In the genomic region with DNA sequence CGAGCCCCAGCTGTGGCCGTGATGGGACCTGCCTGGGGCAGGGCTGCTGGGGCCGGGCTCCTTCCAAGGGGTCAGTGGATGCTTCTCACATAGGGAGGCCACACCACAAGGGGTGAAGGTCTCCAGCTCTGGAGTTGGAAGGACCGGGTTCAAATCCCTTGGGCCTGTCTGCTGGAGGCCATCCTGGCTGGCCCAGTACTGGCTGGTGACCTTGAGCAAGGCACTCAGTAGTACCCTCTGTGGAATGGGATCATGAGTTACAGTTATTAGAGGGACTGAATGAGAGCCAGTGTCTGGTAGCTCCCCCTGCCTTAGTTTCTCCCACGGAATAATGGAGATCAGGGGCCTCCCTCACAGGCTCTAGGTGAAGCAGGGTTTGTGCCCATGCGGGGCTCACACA, we compare ENCODE assay signal across 23 cellular contexts. TPM values are rescaled to one million over a fixed set of nuclear protein-coding genes. Genes with fewer than 3 reads are reported as not detected.
A peak's percentile ranks its signal among the peaks of the same experiment; 100 is the strongest.
DNase-seq lines count a peak whose midpoint lies in the region; ATAC-seq, FAIRE-seq and TF ChIP-seq lines count a peak whose summit lies in the region.
"Had no signal": no experiment of that assay in that cellular context is flagged by ENCODE, and none has a peak within 500 bp of the region (broad histone marks: within the 10 kb centered on the region; RNA-seq: fewer than 3 reads in every experiment).

No MANE protein-coding gene starts in this region.

- H4K8ac ChIP-seq in H1 (ENCODE audit: extremely low read depth, insufficient read depth, low read length): no peak overlapping the region

- H3K27ac Mint-ChIP-seq in nephron: peak overlapping the region in 2 of 3 experiments; percentile 63 to 68
- H3K27ac Mint-ChIP-seq: CD4-positive, alpha-beta T cell had no signal

- H2BK5ac ChIP-seq in H1 (ENCODE audit: low read depth, low read length): peak overlapping the region; percentile 49; the same call in 1 of the 2 replicates

- H4K5ac ChIP-seq in H1 (ENCODE audit: insufficient read length, low read depth, low read length): no peak overlapping the region

- H2AFZ ChIP-seq in HepG2 (ENCODE audit: low read length): no peak overlapping the region
- no peak overlapping the region for H2AFZ ChIP-seq in H1 (ENCODE audit: low read length)

- H3K4me3 ChIP-seq in HepG2 (replicated peaks in 1 of 3; ENCODE audit: insufficient read depth in 1 of 3, low read depth in 2 of 3, low read length in 3 of 3) (no peak overlapping the region), right lobe of liver (no peak overlapping the region), H1 (ENCODE audit: extremely low read depth in 1 of 4, insufficient read depth in 2 of 4, low read depth in 3 of 4, low read length in 4 of 4) (no peak overlapping the region)
- no peak overlapping the region for H3K4me3 ChIP-seq in effector memory CD4-positive, alpha-beta T cell (ENCODE audit: insufficient read depth, low read depth, low read length, poor library complexity, severe bottlenecking)
- H3K4me3 ChIP-seq: BLaER1 treated with 17β-estradiol and CSF1 and Interleukin-3, amounts not matched to agents 10 nM and 100 nM had no signal

- POLR2A ChIA-PET in HepG2 (lab: Yijun Ruan, JAX): no interaction called here
- POLR2A ChIA-PET in H1 (lab: Charles Lee; ENCODE audit: partially characterized antibody): interaction anchor here (0.9 to 2.2 kb wide), 3 partner anchors 31 to 55 kb away, joined by 3 to 5 read pairs (median 3); no protein-coding TSS in a partner anchor

- intact Hi-C loops in HepG2 (cut with micrococcal nuclease; ENCODE audit: unreplicated experiment): no loop called here
- intact Hi-C loops in right lobe of liver (cut with DNase I): no loop called here

- no peak overlapping the region for H3K9ac ChIP-seq in HepG2 (ENCODE audit: insufficient read depth, low read depth, low read length)
- H3K9ac ChIP-seq in H1 (replicated peaks in 1 of 4; ENCODE audit: extremely low read depth in 1 of 4, low read depth in 3 of 4, low read length in 3 of 4): no peak overlapping the region
- H3K9ac ChIP-seq: BLaER1 treated with 17β-estradiol and CSF1 and Interleukin-3, amounts not matched to agents 10 nM and 100 nM had no signal

- H3K27me3 Mint-ChIP-seq in nephron (ENCODE audit: low read depth): peaks cover 46% of the 10 kb centered on the region

- H3K23ac ChIP-seq in H1 (ENCODE audit: insufficient read length): no peak overlapping the region

- H3K9me3 ChIP-seq in HepG2 (ENCODE audit: low read length) (no peaks in the 10 kb centered on the region), right lobe of liver (no peaks in the 10 kb centered on the region), H1 (ENCODE audit: insufficient read depth in 2 of 2, low read depth in 1 of 2, low read length in 1 of 2) (no peaks in the 10 kb centered on the region)
- H3K9me3 ChIP-seq in effector memory CD4-positive, alpha-beta T cell (ENCODE audit: control insufficient read depth, low read length): no peaks in the 10 kb centered on the region
- H3K9me3 ChIP-seq: BLaER1 treated with 17β-estradiol and CSF1 and Interleukin-3, amounts not matched to agents 10 nM and 100 nM had no signal

- H4K91ac ChIP-seq in H1 (replicated peaks; ENCODE audit: insufficient read length, low read length): peak overlapping the region; percentile 6

- TF ChIP-seq CTCF in HepG2 (CRISPR knock-in tag; IDR thresholded peaks at IDR 0.05): no peak
- TF ChIP-seq CTCF in right lobe of liver (IDR thresholded peaks at IDR 0.05): no peak
- TF ChIP-seq CTCF in H1 (IDR thresholded peaks at IDR 0.05; ENCODE audit: control extremely low read depth in 1 of 3, insufficient read depth in 1 of 3, low read depth in 1 of 3, low read length in 3 of 3): no peak
- no peak for TF ChIP-seq CTCF in nephron (IDR thresholded peaks at IDR 0.05; ENCODE audit: unreplicated experiment in 3 of 3)

- DNase-seq in HepG2 (ENCODE audit: low spot score) (no peak), right lobe of liver (no peak), H1 (ENCODE audit: low read depth in 1 of 2, low spot score in 2 of 2) (no peak), NCI-H446 treated with DMSO at 0.1 percent for 48 hours (lab: John Stamatoyannopoulos, UW) (no peak)
- DNase-seq in effector memory CD4-positive, alpha-beta T cell: no peak
- no peak for DNase-seq in activated CD4-positive, CD25-positive, alpha-beta regulatory T cell treated with anti-CD3 and anti-CD28 coated beads, Interleukin-2, amount 50 U/mL, for 72 hours
- DNase-seq: AML-193; CD4-positive, alpha-beta T cell; Karpas-422; NCI-H1417 treated with DMSO at 0.1 percent for 48 hours; NCI-H1694 treated with DMSO at 0.1 percent for 48 hours; NCI-H2171; NCI-H226 had no signal

- no peak overlapping the region for H3K4ac ChIP-seq in H1 (replicated peaks; ENCODE audit: insufficient read length, low read depth, low read length)

- H3K4me1 ChIP-seq in HepG2 (ENCODE audit: insufficient read depth, low read length): no peaks in the 10 kb centered on the region
- H3K4me1 ChIP-seq in right lobe of liver: no peaks in the 10 kb centered on the region
- peaks cover 9 to 58% (median 47%) of the 10 kb centered on the region in 4 experiments for H3K4me1 ChIP-seq in H1 (replicated peaks in 1 of 4; ENCODE audit: control insufficient read depth in 3 of 4, insufficient read depth in 4 of 4, low read length in 3 of 4)
- H3K4me1 ChIP-seq in effector memory CD4-positive, alpha-beta T cell (ENCODE audit: control insufficient read depth, insufficient read depth, low read length, poor library complexity, severe bottlenecking): no peaks in the 10 kb centered on the region

- H2BK12ac ChIP-seq in H1 (ENCODE audit: low read depth, low read length): peak overlapping the region; percentile 97; the same call in 1 of the 2 replicates

- H2BK20ac ChIP-seq in H1 (ENCODE audit: low read length): peak overlapping the region; percentile 97

- H3K79me1 ChIP-seq in H1 (ENCODE audit: low read depth, low read length): no peaks in the 10 kb centered on the region

- H2BK15ac ChIP-seq in H1 (ENCODE audit: low read length): 0 out of 2 replicates have a peak overlapping the region, but pooled peaks have one; percentile 33

- no peak for TF ChIP-seq RAD21 in HepG2 (CRISPR knock-in tag; IDR thresholded peaks at IDR 0.05)
- TF ChIP-seq RAD21 in H1 (IDR thresholded peaks at IDR 0.05 in 1 of 2, conservative IDR thresholded peaks at IDR 0.05 in 1 of 2; ENCODE audit: low read depth in 2 of 2, low read length in 2 of 2): no peak

- no peak overlapping the region for H3K56ac ChIP-seq in H1 (replicated peaks; ENCODE audit: insufficient read length, low read depth, low read length)

- H3K27ac ChIP-seq in HepG2 (ENCODE audit: extremely low read length, insufficient read depth, low read length) (no peak overlapping the region), right lobe of liver (no peak overlapping the region), H1 (ENCODE audit: low read depth, low read length) (no peak overlapping the region)
- no peak overlapping the region for H3K27ac ChIP-seq in effector memory CD4-positive, alpha-beta T cell (ENCODE audit: insufficient read depth, low read length, poor library complexity, severe bottlenecking)
- H3K27ac ChIP-seq: BLaER1 treated with 17β-estradiol and CSF1 and Interleukin-3, amounts not matched to agents 10 nM and 100 nM; HL-60; RWPE1 had no signal

- H3K4me1 Mint-ChIP-seq in nephron: peaks cover 20% of the 10 kb centered on the region

- no peaks in the 10 kb centered on the region for H3K9me3 Mint-ChIP-seq in nephron
- H3K9me3 Mint-ChIP-seq: CD4-positive, alpha-beta T cell had no signal

- in situ Hi-C loops in HepG2 (cut with HindIII; ENCODE audit: extremely low pct_ligation_motif_present, low pct_unique_long_range_greater_than_20kb): no loop called here

- H3K4me2 ChIP-seq in HepG2 (ENCODE audit: low read depth, low read length): no peak overlapping the region
- no peak overlapping the region for H3K4me2 ChIP-seq in H1 (ENCODE audit: insufficient read depth in 1 of 2, low read depth in 2 of 2, low read length in 2 of 2)
- H3K4me2 ChIP-seq: BLaER1 treated with 17β-estradiol and CSF1 and Interleukin-3, amounts not matched to agents 10 nM and 100 nM had no signal

- H3K27me3 ChIP-seq in HepG2 (ENCODE audit: control insufficient read depth in 1 of 2, insufficient read depth in 2 of 2, low read length in 2 of 2) (peaks cover 15 to 83% of the 10 kb centered on the region in 2 experiments), right lobe of liver (peaks cover 0 to 9% of the 10 kb centered on the region in 2 donors), H1 (replicated peaks in 1 of 4; ENCODE audit: control insufficient read depth in 3 of 4, extremely low read depth in 1 of 4, insufficient read depth in 3 of 4, low read length in 3 of 4) (peaks cover 0 to 19% (median 13%) of the 10 kb centered on the region in 4 experiments; a peak in 6 of 7 replicates)
- H3K27me3 ChIP-seq in effector memory CD4-positive, alpha-beta T cell (replicated peaks; ENCODE audit: control insufficient read depth, insufficient read depth, low read length, poor library complexity, severe bottlenecking): peaks cover 18% of the 10 kb centered on the region

- no peak for FAIRE-seq in HepG2 (lab: Jason Lieb, UNC)
- FAIRE-seq in H1 (lab: Jason Lieb, UNC): no peak
- FAIRE-seq: A204.1, D721Med, GM19239 had no signal

- H2BK120ac ChIP-seq in H1 (replicated peaks; ENCODE audit: low read depth, low read length): peak overlapping the region; percentile 28

- H3K23me2 ChIP-seq in H1 (ENCODE audit: low read depth, low read length): 0 out of 2 replicates have a peak, but pooled peaks cover 5% of the 10 kb centered on the region

- H3K36me3 ChIP-seq in HepG2 (replicated peaks in 1 of 2; ENCODE audit: control insufficient read depth in 1 of 2, insufficient read depth in 2 of 2, low read length in 2 of 2): no peaks in the 10 kb centered on the region
- H3K36me3 ChIP-seq in right lobe of liver: no peaks in the 10 kb centered on the region
- H3K36me3 ChIP-seq in H1 (ENCODE audit: control insufficient read depth in 2 of 4, insufficient read depth in 4 of 4, low read length in 3 of 4): no peaks in the 10 kb centered on the region
- H3K36me3 ChIP-seq in effector memory CD4-positive, alpha-beta T cell (ENCODE audit: control insufficient read depth, insufficient read depth, low read length): no peaks in the 10 kb centered on the region
- H3K36me3 ChIP-seq: BLaER1 treated with 17β-estradiol and CSF1 and Interleukin-3, amounts not matched to agents 10 nM and 100 nM had no signal

- peak overlapping the region; percentile 60; the same call in 1 of the 2 replicates for H2AK5ac ChIP-seq in H1 (ENCODE audit: low read depth, low read length)

- no peaks in the 10 kb centered on the region for H3K79me2 ChIP-seq in HepG2 (ENCODE audit: insufficient read depth, low read length)
- no peaks in the 10 kb centered on the region for H3K79me2 ChIP-seq in H1 (ENCODE audit: control insufficient read depth in 1 of 2, insufficient read depth in 2 of 2, low read length in 2 of 2)

- no peak for TF ChIP-seq EP300 in HepG2 (IDR thresholded peaks at IDR 0.05; ENCODE audit: low read depth in 2 of 2, low read length in 2 of 2)
- no peak for TF ChIP-seq EP300 in HepG2 (CRISPR knock-in tag; IDR thresholded peaks at IDR 0.05; ENCODE audit: borderline replicate concordance)
- no peak for TF ChIP-seq EP300 in H1 (IDR thresholded peaks at IDR 0.05; ENCODE audit: borderline replicate concordance in 1 of 2, low read depth in 2 of 2, low read length in 2 of 2)

- H4K20me1 ChIP-seq in HepG2 (ENCODE audit: insufficient read depth, low read length) (no peaks in the 10 kb centered on the region), H1 (replicated peaks in 1 of 2; ENCODE audit: control insufficient read depth in 1 of 2, insufficient read depth in 2 of 2, low read length in 2 of 2) (no peaks in the 10 kb centered on the region)

- CTCF ChIA-PET in HepG2 (lab: Yijun Ruan, JAX; ENCODE audit: low intra/inter-chr PET ratio, low total read pairs) (no interaction called here), H1 (lab: Charles Lee; ENCODE audit: partially characterized antibody) (interaction anchor here (0.8 to 23.0 kb wide), 6 partner anchors 9 to 74 kb away, joined by 3 to 323 read pairs (median 32); no protein-coding TSS in a partner anchor)

- H3K14ac ChIP-seq in H1 (ENCODE audit: insufficient read length): no peak overlapping the region

- WGBS in HepG2 (ENCODE audit: low lambda C conversion rate): 57% methylated on average over 2 of the region's 6 CpGs
- 45% methylated on average over 2 of the region's 6 CpGs for WGBS in right lobe of liver (ENCODE audit: insufficient coverage, low coverage, low lambda C conversion rate, missing lambda C conversion rate)
- 82% methylated on average over 6 of the region's 6 CpGs; no CpG with 5 or more reads in 1 of the 2 experiments for WGBS in H1 (ENCODE audit: extremely low coverage in 1 of 2, insufficient coverage in 1 of 2, insufficient read length in 1 of 2, insufficient replicate concordance in 2 of 2, low coverage in 1 of 2, low lambda C conversion rate in 2 of 2, missing lambda C conversion rate in 1 of 2), 2 experiments

- no peak for TF ChIP-seq POLR2A in HepG2 (IDR thresholded peaks at IDR 0.05; ENCODE audit: insufficient read depth in 1 of 2, low read depth in 2 of 2, low read length in 2 of 2)
- no peak for TF ChIP-seq POLR2A in right lobe of liver (IDR thresholded peaks at IDR 0.05)
- no peak for TF ChIP-seq POLR2A in H1 (IDR thresholded peaks at IDR 0.05; ENCODE audit: control extremely low read depth in 1 of 2, low read depth in 2 of 2, low read length in 2 of 2)

- no peaks in the 10 kb centered on the region for H3K36me3 Mint-ChIP-seq in nephron (ENCODE audit: low read depth)

- H3K4me3 Mint-ChIP-seq in nephron: no peak overlapping the region
- H3K4me3 Mint-ChIP-seq: CD4-positive, alpha-beta T cell had no signal

- BruUV-seq in HepG2 (replicated peaks; lab: Mats Ljungman, UMichigan): no TSS peak

- 0 out of 2 replicates have a peak overlapping the region, but pooled peaks have one; percentile 79 for H3K18ac ChIP-seq in H1 (ENCODE audit: extremely low read depth, low read length)

- ATAC-seq in HepG2 (no peak), right lobe of liver (no peak)
- ATAC-seq: HCT116, Panc1 had no signal

RNA-seq across cellular contexts. Expression of gene LMX1B, which starts 58.3 kb away (rescaled TPM):
- total RNA-seq in HepG2 (2016; rRNA removed; fragmentation: Illumina TruSeq; extraction: Trizol) (not detected in 2 replicates), right lobe of liver (not detected)
- not detected in 2 replicates for total RNA-seq in HepG2 (2016; cell fraction: cytosol; rRNA removed; fragmentation: Illumina TruSeq; extraction: Trizol; ENCODE audit: low read depth)
- not detected in 2 replicates for total RNA-seq in HepG2 (2016; cell fraction: insoluble cytoplasmic fraction; rRNA removed; fragmentation: Illumina TruSeq; extraction: Trizol)
- not detected in 2 replicates for total RNA-seq in HepG2 (2016; cell fraction: membrane; rRNA removed; fragmentation: Illumina TruSeq; extraction: Trizol)
- total RNA-seq in HepG2 (2016; cell fraction: nucleus; rRNA removed; fragmentation: Illumina TruSeq; extraction: Trizol): not detected in 2 replicates
- polyA plus RNA-seq in HepG2 (2011; rRNA removed) (not detected in 2 replicates), H1 (2011; rRNA removed) (0.09 and 0.17 TPM in 2 replicates)
- polyA plus RNA-seq in HepG2 (2011; cell fraction: cytosol; rRNA removed): 0.04 TPM in 1 of 2 replicates, not detected in the other
- 0.03 TPM in 1 of 2 replicates, not detected in the other for polyA plus RNA-seq in HepG2 (2011; cell fraction: nucleus; rRNA removed)
- polyA plus RNA-seq in HepG2 (2012): not detected in 2 replicates
- polyA plus RNA-seq in HepG2 (2016; cell fraction: cytosol; fragmentation: Illumina TruSeq; extraction: Trizol; ENCODE audit: low read depth): not detected in 2 replicates
- polyA plus RNA-seq in HepG2 (2016; cell fraction: insoluble cytoplasmic fraction; fragmentation: Illumina TruSeq; extraction: Trizol; ENCODE audit: low read depth): 0.03 TPM in 1 of 2 replicates, not detected in the other
- polyA plus RNA-seq in HepG2 (2016; cell fraction: membrane; fragmentation: Illumina TruSeq; extraction: Trizol; ENCODE audit: low read depth): 0.16 TPM in 1 of 2 replicates, not detected in the other
- polyA plus RNA-seq in HepG2 (2016; cell fraction: nucleus; fragmentation: Illumina TruSeq; extraction: Trizol; ENCODE audit: insufficient read depth, low read depth): not detected in 2 replicates
- 0.06 TPM in 1 of 2 replicates, not detected in the other for polyA minus RNA-seq in HepG2 (2011; rRNA and poly(A)+ RNA removed; ENCODE audit: low replicate concordance)
- not detected in 2 replicates for polyA minus RNA-seq in HepG2 (2011; cell fraction: cytosol; rRNA and poly(A)+ RNA removed)
- not detected in 2 replicates for polyA minus RNA-seq in HepG2 (2011; cell fraction: nucleus; rRNA and poly(A)+ RNA removed)
- total RNA-seq in H1 (2021; fragmentation: NEBNext Ultra II Directional; extraction: Animal tissue kit (Norgen Biotek cat#: 25700)): 0.37 and 0.52 TPM in 2 replicates
- polyA plus RNA-seq in H1 (2011; cell fraction: cytosol; rRNA removed): 0.17 TPM
- polyA plus RNA-seq in H1 (2011; cell fraction: nucleus; rRNA removed): 0.24 TPM
- 0.17 to 0.24 TPM (median 0.20 TPM) in 4 replicates for polyA plus RNA-seq in H1 (2012, experiment 1 of 2)
- 0.16 TPM for polyA plus RNA-seq in H1 (2012, experiment 2 of 2)
- polyA plus RNA-seq in H1 (2013, experiment 1 of 2): 0.18 TPM
- polyA plus RNA-seq in H1 (2013, experiment 2 of 2): 0.22 TPM
- polyA minus RNA-seq in H1 (2011; rRNA and poly(A)+ RNA removed): 0.07 and 0.16 TPM in 2 replicates
- polyA minus RNA-seq in H1 (2011; cell fraction: cytosol; rRNA and poly(A)+ RNA removed): 0.44 TPM
- polyA minus RNA-seq in H1 (2011; cell fraction: nucleus; rRNA and poly(A)+ RNA removed): 0.10 TPM
- total RNA-seq: CD4-positive, alpha-beta T cell; OCI-LY7 had no signal
